8 cellular contexts compared by ENCODE assay signal in genomic region chr22:29603358-29604191, GRCh38. TPM values are rescaled to one million over a fixed set of nuclear protein-coding genes. Genes with fewer than 3 reads are reported as not detected.
DNase-seq lines count a peak whose midpoint lies in the region; ATAC-seq and TF ChIP-seq lines count a peak whose summit lies in the region.

TSS of gene NF2 (plus strand) at chr22:29603633. CDS start at chr22:29603999, 366 bp downstream.

- CTCF ChIA-PET in WTC11 (lab: Charles Lee): interaction anchor here (0.6 to 1.5 kb wide), 6 partner anchors 14 to 170 kb away, joined by 3 to 9 read pairs (median 4); partner anchors contain the start of gene THOC5

- peak within 1 kb of the TSS; percentile 86 for H3K9ac ChIP-seq in smooth muscle cell (ENCODE audit: low read depth)

- H3F3A ChIP-seq in smooth muscle cell (ENCODE audit: low read depth): no peaks in the 10 kb centered on the region

- no peak for TF ChIP-seq CTCF in WTC11 (IDR thresholded peaks at IDR 0.05)
- no peak for TF ChIP-seq CTCF in cardiac fibroblast (IDR thresholded peaks at IDR 0.05; ENCODE audit: low read depth, low read length)
- TF ChIP-seq CTCF in smooth muscle cell (IDR thresholded peaks at IDR 0.05; ENCODE audit: borderline replicate concordance, insufficient read depth, poor library complexity, severe bottlenecking): no peak

- ATAC-seq in GM18909 (IDR thresholded peaks at IDR 0.05; ENCODE audit: poor library complexity, unreplicated experiment) (peak; percentile 97), HG03175 (IDR thresholded peaks at IDR 0.05; ENCODE audit: unreplicated experiment) (peak; percentile 97), WTC11 (peak; percentile 94)

- H3K4me3 Mint-ChIP-seq in WTC11: peak within 1 kb of the TSS; percentile 90

- peak within 1 kb of the TSS; percentile 94 for H2AFZ ChIP-seq in smooth muscle cell (ENCODE audit: low read depth)

- H3K9me3 Mint-ChIP-seq in WTC11: no peaks in the 10 kb centered on the region

- peaks cover 44% of the 10 kb centered on the region for H3K79me2 ChIP-seq in smooth muscle cell (ENCODE audit: low read depth)

- peak within 1 kb of the TSS; percentile 67 to 92 for H3K4me3 ChIP-seq in cardiac fibroblast (replicated peaks in 1 of 2; ENCODE audit: low read depth in 2 of 2, low read length in 2 of 2)
- H3K4me3 ChIP-seq in smooth muscle cell: peak within 1 kb of the TSS; percentile 74

- peaks cover 14% of the 10 kb centered on the region for H3K4me1 ChIP-seq in smooth muscle cell (ENCODE audit: low read depth)

- no peaks in the 10 kb centered on the region for H3K36me3 ChIP-seq in smooth muscle cell (ENCODE audit: low read depth)

- H3K27me3 Mint-ChIP-seq in WTC11 (ENCODE audit: low read depth): peaks cover 5% of the 10 kb centered on the region

- no peaks in the 10 kb centered on the region for H3K27me3 ChIP-seq in smooth muscle cell (ENCODE audit: low read depth)

- peak; percentile 99 for DNase-seq in AG08396 (ENCODE audit: low spot score)
- peak; percentile 91 for DNase-seq in NCI-H2227 treated with DMSO at 0.1 percent for 48 hours (lab: John Stamatoyannopoulos, UW)
- peak; percentile 99 for DNase-seq in WTC11 (ENCODE audit: low spot score)
- peak; percentile 99 to 100 for DNase-seq in cardiac fibroblast (ENCODE audit: low read depth in 2 of 2)
- peak; percentile 99 for DNase-seq in iPS-NIHi11 (ENCODE audit: low spot score)
- peak; percentile 86 for DNase-seq in smooth muscle cell (lab: John Stamatoyannopoulos, UW; ENCODE audit: unreplicated experiment)

- peaks cover 7% of the 10 kb centered on the region for H4K20me1 ChIP-seq in smooth muscle cell (ENCODE audit: low read depth)

- no peaks in the 10 kb centered on the region for H3K9me3 ChIP-seq in smooth muscle cell (replicated peaks; ENCODE audit: low read depth)

- under 1% methylated on average over 82 of the region's 84 CpGs for WGBS in smooth muscle cell (ENCODE audit: low lambda C conversion rate)

- H3K4me1 Mint-ChIP-seq in WTC11: peaks cover 25% of the 10 kb centered on the region

- POLR2A ChIA-PET in WTC11 (lab: Charles Lee): interaction anchor here (0.5 to 1.0 kb wide), 2 partner anchors 14 to 58 kb away, joined by 3 to 7 read pairs; no protein-coding TSS in a partner anchor

- H3K27ac Mint-ChIP-seq in WTC11: peak within 1 kb of the TSS; percentile 92

- peak within 1 kb of the TSS; percentile 85 for H3K27ac ChIP-seq in smooth muscle cell (ENCODE audit: low read depth)

- H3K36me3 Mint-ChIP-seq in WTC11: peaks cover 3% of the 10 kb centered on the region; the same call in 1 of the 2 replicates

- H3K4me2 ChIP-seq in smooth muscle cell: peak within 1 kb of the TSS; percentile 94

TF ChIP-seq in WTC11, 78 proteins besides CTCF, POLR2A, EP300 and RAD21 (continues in another document):
- TF ChIP-seq TP53 (CRISPR knock-in tag; IDR thresholded peaks at IDR 0.05) (peak; percentile 69; the same call in 1 of the 2 replicates), ZNF232 (CRISPR knock-in tag; IDR thresholded peaks at IDR 0.05) (0 out of 2 replicates have a peak, but pooled peaks have one; percentile 45), TEAD4 (CRISPR knock-in tag; IDR thresholded peaks at IDR 0.05) (no peak), JAZF1 (CRISPR knock-in tag; IDR thresholded peaks at IDR 0.05) (no peak), MAX (CRISPR knock-in tag; IDR thresholded peaks at IDR 0.05) (peak; percentile 26; the same call in 1 of the 2 replicates), FOXK1 (CRISPR knock-in tag; IDR thresholded peaks at IDR 0.05) (peak; percentile 73), NR3C1 (CRISPR knock-in tag; conservative IDR thresholded peaks at IDR 0.05; ENCODE audit: low read depth) (no peak), NFATC4 (CRISPR knock-in tag; IDR thresholded peaks at IDR 0.05) (no peak), NFE2L1 (CRISPR knock-in tag; IDR thresholded peaks at IDR 0.05) (no peak), ZNF512 (CRISPR knock-in tag; IDR thresholded peaks at IDR 0.05; ENCODE audit: borderline replicate concordance) (no peak), ZBTB21 (CRISPR knock-in tag; IDR thresholded peaks at IDR 0.05; ENCODE audit: borderline replicate concordance) (no peak), PRRX2 (CRISPR knock-in tag; IDR thresholded peaks at IDR 0.05) (0 out of 2 replicates have a peak, but pooled peaks have one; percentile 47), SP1 (CRISPR knock-in tag; conservative IDR thresholded peaks at IDR 0.05) (peak; percentile 87), RORB (CRISPR knock-in tag; IDR thresholded peaks at IDR 0.05) (no peak), NFYB (CRISPR knock-in tag; conservative IDR thresholded peaks at IDR 0.05; ENCODE audit: low read depth) (peak; percentile 94), CREM (CRISPR knock-in tag; IDR thresholded peaks at IDR 0.05) (peak; percentile 81; the same call in 1 of the 2 replicates), ESRRA (CRISPR knock-in tag; IDR thresholded peaks at IDR 0.05; ENCODE audit: borderline replicate concordance) (0 out of 2 replicates have a peak, but pooled peaks have one; percentile 20), USF1 (CRISPR knock-in tag; IDR thresholded peaks at IDR 0.05) (peak; percentile 44; the same call in 1 of the 2 replicates), FOXP4 (CRISPR knock-in tag; IDR thresholded peaks at IDR 0.05) (peak; percentile 29; the same call in 1 of the 2 replicates), ERG (CRISPR knock-in tag; IDR thresholded peaks at IDR 0.05) (no peak), USF2 (CRISPR knock-in tag; IDR thresholded peaks at IDR 0.05) (peak; percentile 77), RELA (CRISPR knock-in tag; IDR thresholded peaks at IDR 0.05; ENCODE audit: borderline replicate concordance) (0 out of 2 replicates have a peak, but pooled peaks have one; percentile 29), GABPB1 (CRISPR knock-in tag; IDR thresholded peaks at IDR 0.05) (peak; percentile 65), JUN (CRISPR knock-in tag; IDR thresholded peaks at IDR 0.05) (peak; percentile 67; the same call in 1 of the 2 replicates)

RNA-seq across cellular contexts. Expression of gene NF2, which starts in this region (rescaled TPM):
- total RNA-seq in WTC11 (2021): 56.2 to 56.9 TPM (median 56.8 TPM) in 3 replicates
- total RNA-seq in smooth muscle cell: 21.7 and 25.1 TPM in 2 replicates
- polyA plus RNA-seq in smooth muscle cell: 21.5 and 23.9 TPM in 2 replicates

Comparison
In these comparisons a context has a peak if more than half of its experiments do, and no peak if none do; other contexts are left out.
1. Peak in every context shown above with its lines: DNase-seq, ATAC-seq, H3K4me3 ChIP-seq and H3K27ac ChIP-seq.